1 cellular context compared by ENCODE assay signal in the genomic region with DNA sequence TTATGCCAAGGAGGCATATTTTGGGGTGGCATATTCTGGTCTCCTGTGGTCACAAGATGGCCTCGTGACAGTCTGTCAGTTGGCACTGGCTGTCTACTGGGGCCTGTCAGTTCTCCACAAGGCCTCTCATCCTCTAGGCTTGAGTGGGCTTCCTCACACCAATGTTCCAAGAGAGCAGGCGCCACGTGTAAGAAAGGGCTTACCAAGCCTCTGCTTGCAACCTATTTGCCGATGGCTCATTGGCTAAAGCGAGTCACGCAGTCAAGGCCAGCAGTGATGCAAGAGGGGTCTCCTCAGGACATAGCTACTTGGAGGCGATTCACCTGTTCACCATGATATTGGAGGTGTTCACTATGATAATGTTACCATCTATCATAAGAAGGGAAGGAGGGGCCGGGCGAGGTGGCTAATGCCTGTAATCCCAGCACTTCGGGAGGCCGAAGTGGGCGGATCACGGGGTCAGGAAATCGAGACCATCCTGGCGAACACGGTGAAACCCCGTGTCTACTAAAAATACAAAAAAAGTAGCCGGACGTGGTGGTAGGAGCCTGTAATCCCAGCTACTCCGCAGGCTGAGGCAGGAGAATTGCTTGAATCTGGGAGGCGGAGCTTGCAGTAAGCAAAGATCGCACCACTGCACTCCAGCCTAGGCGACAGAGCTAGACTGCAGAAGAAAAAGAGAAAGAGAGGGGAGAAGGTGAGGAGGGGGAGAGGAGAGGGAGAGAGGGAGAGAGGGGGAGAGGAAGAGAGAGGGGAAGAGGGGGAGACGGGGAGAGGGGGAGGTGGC.
A peak's percentile ranks its signal among the peaks of the same experiment; 100 is the strongest.
TF ChIP-seq lines count a peak whose summit lies in the region.

No MANE protein-coding gene starts in this region.

TF ChIP-seq in K562, 482 proteins besides CTCF, POLR2A, EP300 and RAD21:
- TF ChIP-seq, protein P1, sequence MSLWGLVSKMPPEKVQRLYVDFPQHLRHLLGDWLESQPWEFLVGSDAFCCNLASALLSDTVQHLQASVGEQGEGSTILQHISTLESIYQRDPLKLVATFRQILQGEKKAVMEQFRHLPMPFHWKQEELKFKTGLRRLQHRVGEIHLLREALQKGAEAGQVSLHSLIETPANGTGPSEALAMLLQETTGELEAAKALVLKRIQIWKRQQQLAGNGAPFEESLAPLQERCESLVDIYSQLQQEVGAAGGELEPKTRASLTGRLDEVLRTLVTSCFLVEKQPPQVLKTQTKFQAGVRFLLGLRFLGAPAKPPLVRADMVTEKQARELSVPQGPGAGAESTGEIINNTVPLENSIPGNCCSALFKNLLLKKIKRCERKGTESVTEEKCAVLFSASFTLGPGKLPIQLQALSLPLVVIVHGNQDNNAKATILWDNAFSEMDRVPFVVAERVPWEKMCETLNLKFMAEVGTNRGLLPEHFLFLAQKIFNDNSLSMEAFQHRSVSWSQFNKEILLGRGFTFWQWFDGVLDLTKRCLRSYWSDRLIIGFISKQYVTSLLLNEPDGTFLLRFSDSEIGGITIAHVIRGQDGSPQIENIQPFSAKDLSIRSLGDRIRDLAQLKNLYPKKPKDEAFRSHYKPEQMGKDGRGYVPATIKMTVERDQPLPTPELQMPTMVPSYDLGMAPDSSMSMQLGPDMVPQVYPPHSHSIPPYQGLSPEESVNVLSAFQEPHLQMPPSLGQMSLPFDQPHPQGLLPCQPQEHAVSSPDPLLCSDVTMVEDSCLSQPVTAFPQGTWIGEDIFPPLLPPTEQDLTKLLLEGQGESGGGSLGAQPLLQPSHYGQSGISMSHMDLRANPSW (CRISPR knock-in tag; IDR thresholded peaks at IDR 0.05), result no peak
- TF ChIP-seq ZNF586 (CRISPR knock-in tag; conservative IDR thresholded peaks at IDR 0.05) (no peak), CEBPG (CRISPR knock-in tag; IDR thresholded peaks at IDR 0.05) (peak; percentile 46; the same call in 1 of the 2 replicates), CEBPG (tag; conservative IDR thresholded peaks at IDR 0.05 in 1 of 2, IDR thresholded peaks at IDR 0.05 in 1 of 2) (0 out of 4 replicates have a peak, but pooled peaks of 1 of the 2 experiments have one; percentile 15), SREBF2 (CRISPR knock-in tag; IDR thresholded peaks at IDR 0.05) (no peak), E2F6 (IDR thresholded peaks at IDR 0.05; ENCODE audit: borderline replicate concordance in 1 of 2, extremely low read depth in 1 of 2, insufficient read depth in 1 of 2, insufficient read length in 1 of 2, low read depth in 1 of 2, low read length in 1 of 2, poor library complexity in 1 of 2, severe bottlenecking in 1 of 2) (peak in 1 of 2 experiments; percentile 31), FOXA1 (IDR thresholded peaks at IDR 0.05; ENCODE audit: borderline replicate concordance) (no peak), ZNF384 (IDR thresholded peaks at IDR 0.05; ENCODE audit: low read depth, low read length) (no peak), HNRNPLL (IDR thresholded peaks at IDR 0.05; ENCODE audit: low read depth, low read length, poor library complexity, severe bottlenecking) (peak; percentile 47), L3MBTL2 (IDR thresholded peaks at IDR 0.05) (peak; percentile 44; the same call in 1 of the 2 replicates), EZH2 (IDR thresholded peaks at IDR 0.05; ENCODE audit: borderline replicate concordance, low read depth, low read length) (no peak), MGA (IDR thresholded peaks at IDR 0.05) (peak; percentile 26; the same call in 1 of the 2 replicates), ZNF740 (CRISPR knock-in tag; IDR thresholded peaks at IDR 0.05) (peak; percentile 48; the same call in 1 of the 2 replicates), ZNF740 (tag; IDR thresholded peaks at IDR 0.05) (no peak)
- TF ChIP-seq, protein P2, sequence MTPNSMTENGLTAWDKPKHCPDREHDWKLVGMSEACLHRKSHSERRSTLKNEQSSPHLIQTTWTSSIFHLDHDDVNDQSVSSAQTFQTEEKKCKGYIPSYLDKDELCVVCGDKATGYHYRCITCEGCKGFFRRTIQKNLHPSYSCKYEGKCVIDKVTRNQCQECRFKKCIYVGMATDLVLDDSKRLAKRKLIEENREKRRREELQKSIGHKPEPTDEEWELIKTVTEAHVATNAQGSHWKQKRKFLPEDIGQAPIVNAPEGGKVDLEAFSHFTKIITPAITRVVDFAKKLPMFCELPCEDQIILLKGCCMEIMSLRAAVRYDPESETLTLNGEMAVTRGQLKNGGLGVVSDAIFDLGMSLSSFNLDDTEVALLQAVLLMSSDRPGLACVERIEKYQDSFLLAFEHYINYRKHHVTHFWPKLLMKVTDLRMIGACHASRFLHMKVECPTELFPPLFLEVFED (CRISPR knock-in tag; conservative IDR thresholded peaks at IDR 0.05), result 0 out of 2 replicates have a peak, but pooled peaks have one; percentile 34
TF ChIP-seq in K562: peak in this region for 7.
